ENCODE assay signal across 31 cellular contexts in the genomic region with DNA sequence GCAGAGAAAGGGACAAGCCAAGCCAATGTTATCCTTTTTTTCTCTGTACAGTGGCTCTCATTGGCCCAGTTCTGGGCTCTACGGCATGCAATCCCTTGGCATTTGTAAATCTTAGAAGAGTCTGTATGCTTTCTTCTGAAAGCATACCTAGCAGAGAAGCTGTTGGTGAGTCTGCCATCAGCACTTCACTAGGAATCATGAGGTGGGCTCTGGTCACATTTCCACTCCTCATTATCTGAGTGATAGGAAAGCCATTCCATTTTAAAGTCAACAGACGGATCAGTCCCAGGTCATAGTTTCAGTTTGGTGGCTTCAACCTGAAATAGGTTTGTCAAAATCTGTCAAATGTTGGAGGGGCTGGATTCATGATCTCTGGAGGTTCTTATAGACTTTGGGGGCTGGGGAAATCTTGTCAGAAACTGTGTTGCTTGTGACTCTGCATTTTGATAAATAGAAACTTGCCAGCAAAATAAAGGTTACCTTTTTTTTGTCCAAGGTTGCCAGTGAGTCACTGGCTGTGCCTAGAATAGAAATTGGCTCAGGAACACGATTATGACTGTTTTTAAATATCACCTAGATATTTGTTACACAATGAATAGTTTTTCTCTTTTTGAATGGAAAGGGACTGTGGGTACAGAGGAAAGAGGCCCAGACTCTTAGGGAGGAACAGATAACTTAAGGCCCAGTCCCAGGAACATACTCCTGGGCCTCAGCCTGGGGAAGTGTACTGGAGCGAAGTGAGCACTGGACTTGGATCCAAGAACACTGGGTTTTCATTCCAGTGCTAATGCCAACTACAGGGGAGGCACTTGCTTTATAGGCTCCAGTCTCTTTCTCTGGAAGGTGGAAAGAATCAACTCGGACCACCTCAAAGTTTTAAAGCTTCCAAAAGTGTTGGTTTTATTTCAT.
DNase-seq lines count a peak whose midpoint lies in the region; ATAC-seq, FAIRE-seq and TF ChIP-seq lines count a peak whose summit lies in the region.
"Had no signal": no experiment of that assay in that cellular context is flagged by ENCODE, and none has a peak within 500 bp of the region (broad histone marks: within the 10 kb centered on the region; RNA-seq: fewer than 3 reads in every experiment).

No MANE protein-coding gene starts in this region.

- H3K27me3 ChIP-seq in adrenal gland: no peaks in the 10 kb centered on the region
- H3K27me3 ChIP-seq in pancreas: no peaks in the 10 kb centered on the region
- H3K27me3 ChIP-seq: BLaER1 treated with 17β-estradiol and CSF1 and Interleukin-3, amounts not matched to agents 10 nM and 100 nM; MG63 had no signal

- intact Hi-C loops in adrenal gland (cut with DNase I): no loop called here
- intact Hi-C loops in pancreas (cut with DNase I): no loop called here
- intact Hi-C loops in lower leg skin (cut with DNase I; ENCODE audit: low total_unique reads): no loop called here

- H3K4me3 ChIP-seq in adrenal gland: no peak overlapping the region
- H3K4me3 ChIP-seq in epithelial cell of esophagus (ENCODE audit: low read length): no peak overlapping the region
- H3K4me3 ChIP-seq in pancreas: no peak overlapping the region
- H3K4me3 ChIP-seq in lower leg skin (ENCODE audit: low read depth, poor library complexity, severe bottlenecking): no peak overlapping the region
- H3K4me3 ChIP-seq: A549; BLaER1 treated with 17β-estradiol and CSF1 and Interleukin-3, amounts not matched to agents 10 nM and 100 nM; GM12878; HAP-1; MG63; PC-9; SK-N-MC had no signal

- H3K9me3 ChIP-seq in adrenal gland (replicated peaks in 1 of 3): no peaks in the 10 kb centered on the region
- no peaks in the 10 kb centered on the region for H3K9me3 ChIP-seq in pancreas
- H3K9me3 ChIP-seq: A549; BLaER1 treated with 17β-estradiol and CSF1 and Interleukin-3, amounts not matched to agents 10 nM and 100 nM; HAP-1; MG63 had no signal

- WGBS in adrenal gland, 4 donors: 52 to 67% (median 60%) methylated on average over 5 of the region's 5 CpGs
- 54 to 59% methylated on average over 5 of the region's 5 CpGs for WGBS in pancreas, 2 donors
- WGBS in lower leg skin, 2 donors: 49 to 67% methylated on average over 5 of the region's 5 CpGs

- in situ Hi-C loops in G401 (cut with HindIII; ENCODE audit: low sequenced_read_pairs): no loop called here

- no peak for TF ChIP-seq POLR2A in adrenal gland (IDR thresholded peaks at IDR 0.05)
- no peak for TF ChIP-seq POLR2A in lower leg skin (IDR thresholded peaks at IDR 0.05)

- TF ChIP-seq CTCF in adrenal gland (IDR thresholded peaks at IDR 0.05) (no peak), epithelial cell of esophagus (IDR thresholded peaks at IDR 0.05; ENCODE audit: insufficient read depth, low read depth, low read length, missing control alignments) (no peak), pancreas (IDR thresholded peaks at IDR 0.05) (no peak), lower leg skin (IDR thresholded peaks at IDR 0.05) (no peak)

- H3K27ac ChIP-seq in adrenal gland: peak overlapping the region in 1 of 5 donors; percentile 55
- H3K27ac ChIP-seq in pancreas: peak overlapping the region in 1 of 4 donors; percentile 12
- H3K27ac ChIP-seq: A549; BLaER1 treated with 17β-estradiol and CSF1 and Interleukin-3, amounts not matched to agents 10 nM and 100 nM; PC-9; RWPE1; SK-N-MC had no signal

- no peak for FAIRE-seq in pancreas (lab: Jason Lieb, UNC)
- FAIRE-seq: A549, GM12878 had no signal

- H3K4me1 ChIP-seq in adrenal gland (replicated peaks in 1 of 2): peaks cover 8 to 10% of the 10 kb centered on the region in 2 donors
- peaks cover 0 to 9% (median 0%) of the 10 kb centered on the region in 3 donors for H3K4me1 ChIP-seq in pancreas
- H3K4me1 ChIP-seq: A549; BLaER1 treated with 17β-estradiol and CSF1 and Interleukin-3, amounts not matched to agents 10 nM and 100 nM; HAP-1 had no signal

- H3K36me3 ChIP-seq in adrenal gland (replicated peaks in 1 of 2) (no peaks in the 10 kb centered on the region), pancreas (no peaks in the 10 kb centered on the region)
- H3K36me3 ChIP-seq: BLaER1 treated with 17β-estradiol and CSF1 and Interleukin-3, amounts not matched to agents 10 nM and 100 nM; HAP-1; MG63 had no signal

- ATAC-seq in pancreas: peak; percentile 54 to 90 (median 62)
- ATAC-seq: A549, GM12878 had no signal

- DNase-seq in G401 (ENCODE audit: low spot score) (peak; percentile 35), adrenal gland (peak in 6 of 7 donors; percentile 14 to 42 (median 20)), epithelial cell of esophagus (ENCODE audit: low read depth) (peak; percentile 2), pancreas (peak in 1 of 6 donors; percentile 14), lower leg skin (ENCODE audit: low spot score in 2 of 2) (no peak)
- no peak for DNase-seq in stimulated activated CD4-positive, alpha-beta T cell treated with anti-CD3 and anti-CD28 coated beads, Interleukin-4, amount 100 ng/mL, for 1 hour
- DNase-seq in activated naive CD4-positive, alpha-beta T cell (lab: John Stamatoyannopoulos, UW): no peak
- DNase-seq: AML-193; CD4-positive, alpha-beta T cell; DMS53; GDM1; GOT3; HFFc6; KBM-7; MG63; NCI-H1105 treated with DMSO at 0.1 percent for 48 hours; NCI-H146; NCI-H1930; NCI-H2107; NCI-H446; NCI-H524 treated with DMSO at 0.1 percent for 48 hours; NCI-H82; NK-92 treated with Interleukin-12 subunit alpha and Interleukin-12 subunit beta, amount 100 ng/mL, for 24 hours; PC-9; SIG-M5 had no signal

Comparison
In these comparisons a context has a peak if more than half of its experiments do, and no peak if none do; other contexts are left out.
1. DNase-seq: peak in G401 (single experiment), adrenal gland (6 of 7) and epithelial cell of esophagus (single experiment); none in stimulated activated CD4-positive, alpha-beta T cell treated with anti-CD3 and anti-CD28 coated beads, Interleukin-4, amount 100 ng/mL, for 1 hour (single experiment), activated naive CD4-positive, alpha-beta T cell (0 of 4) and lower leg skin (0 of 2).